8 cellular contexts compared by ENCODE assay signal in the genomic region with DNA sequence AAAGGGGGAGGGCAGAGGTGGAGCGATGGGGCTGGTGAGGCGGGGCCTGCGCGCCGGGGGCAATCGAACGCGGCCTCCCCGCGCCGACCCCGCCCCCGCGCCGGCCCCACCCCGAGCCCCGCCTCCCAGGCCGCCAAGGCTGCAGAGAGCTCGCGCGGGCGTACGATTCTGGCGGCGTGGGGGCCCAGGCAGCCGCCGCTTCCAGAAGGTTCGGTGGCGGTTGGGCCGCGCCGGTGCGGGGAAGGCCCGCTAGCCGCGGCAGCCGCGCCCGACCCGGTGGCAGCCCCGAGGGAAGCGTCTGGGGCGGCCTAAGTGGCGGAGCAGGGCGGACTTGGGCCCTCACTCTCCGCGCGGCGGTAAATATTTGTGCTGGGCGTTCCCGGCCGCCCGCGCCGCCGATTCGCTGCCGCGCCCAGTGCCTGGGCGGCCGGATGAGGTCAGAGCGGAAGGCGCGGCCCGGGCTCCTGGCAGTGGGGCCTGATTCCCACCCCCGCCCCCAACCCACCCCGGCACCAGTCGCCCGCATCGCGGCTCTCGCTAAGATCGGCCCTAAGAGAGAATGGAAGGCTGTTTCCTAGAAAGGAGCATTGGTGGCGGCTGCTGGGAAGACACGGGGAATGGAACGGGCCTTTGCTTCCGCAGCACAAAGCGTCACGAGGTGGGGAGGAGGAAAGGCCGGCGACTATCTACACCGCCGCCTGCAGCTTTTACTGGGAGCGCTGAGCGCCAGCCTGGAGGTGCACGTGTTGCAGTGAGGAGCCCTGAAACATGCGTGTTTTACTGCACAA. TPM values are rescaled to one million over a fixed set of nuclear protein-coding genes. Genes with fewer than 3 reads are reported as not detected.
DNase-seq lines count a peak whose midpoint lies in the region; ATAC-seq and TF ChIP-seq lines count a peak whose summit lies in the region.

A gene with protein sequence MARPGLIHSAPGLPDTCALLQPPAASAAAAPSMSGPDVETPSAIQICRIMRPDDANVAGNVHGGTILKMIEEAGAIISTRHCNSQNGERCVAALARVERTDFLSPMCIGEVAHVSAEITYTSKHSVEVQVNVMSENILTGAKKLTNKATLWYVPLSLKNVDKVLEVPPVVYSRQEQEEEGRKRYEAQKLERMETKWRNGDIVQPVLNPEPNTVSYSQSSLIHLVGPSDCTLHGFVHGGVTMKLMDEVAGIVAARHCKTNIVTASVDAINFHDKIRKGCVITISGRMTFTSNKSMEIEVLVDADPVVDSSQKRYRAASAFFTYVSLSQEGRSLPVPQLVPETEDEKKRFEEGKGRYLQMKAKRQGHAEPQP (minus strand): TSS at position 368 of the 788 bp plus-strand sequence. CDS start 368 bp downstream, outside the sequence.

- peak; percentile 22; the same call in 1 of the 2 replicates for TF ChIP-seq CTCF in PC-3 (conservative IDR thresholded peaks at IDR 0.05; ENCODE audit: low read depth, low read length)

- TSS peak; percentile 97 for BruUV-seq in PC-3 (replicated peaks; lab: Mats Ljungman, UMichigan)

- peaks cover 47% of the 10 kb centered on the region for H3K79me2 ChIP-seq in PC-3 (ENCODE audit: low read length)

- CTCF ChIA-PET in PC-3 (lab: Charles Lee): interaction anchor here (0.5 to 1.2 kb wide), 9 partner anchors 8 to 156 kb away, joined by 3 to 12 read pairs (median 9); no protein-coding TSS in a partner anchor

- intact Hi-C loops in PC-3 (cut with micrococcal nuclease): loop anchor here (2.0 kb wide), 1 partner anchor 31 kb away; no protein-coding TSS in a partner anchor

- peak within 1 kb of the TSS; percentile 91 for H3K4me2 ChIP-seq in PC-3 (ENCODE audit: low read length)

- no peaks in the 10 kb centered on the region for H3F3A ChIP-seq in PC-3 (ENCODE audit: low read length, unreplicated experiment)

- peak within 1 kb of the TSS; percentile 92 for H3K9ac ChIP-seq in PC-3 (ENCODE audit: low read length)

- peaks cover 30% of the 10 kb centered on the region for H3K4me1 Mint-ChIP-seq in activated T-cell treated with anti-CD3 and anti-CD28 coated beads, Interleukin-2, amount 50 U/mL, for 24 hours (ENCODE audit: low read depth)

- DNase-seq in DMS153 (lab: John Stamatoyannopoulos, UW): peak; percentile 73
- DNase-seq in HuH-7.5 (ENCODE audit: low spot score): peak; percentile 86
- peak; percentile 97 for DNase-seq in PC-3
- peak; percentile 94 for DNase-seq in activated T-cell treated with anti-CD3 and anti-CD28 coated beads, Interleukin-2, amount 50 U/mL, for 24 hours
- peak; percentile 91 for DNase-seq in myocyte (ENCODE audit: low read depth)
- peak; percentile 80 to 85 for DNase-seq in stimulated activated CD8-positive, alpha-beta memory T cell treated with anti-CD3 and anti-CD28 coated beads, Interleukin-7, amount 100 ng/mL, for 48 hours (ENCODE audit: extremely low read depth in 1 of 2, low read depth in 1 of 2)

- H3K27ac ChIP-seq in PC-3 (ENCODE audit: low read length): peak within 1 kb of the TSS; percentile 90

- no peaks in the 10 kb centered on the region for H3K9me3 ChIP-seq in PC-3 (ENCODE audit: low read length)

- peak within 1 kb of the TSS; percentile 78 for H3K4me3 ChIP-seq in PC-3 (ENCODE audit: low read length)

- peak within 1 kb of the TSS; percentile 95 for H3K27ac Mint-ChIP-seq in activated T-cell treated with anti-CD3 and anti-CD28 coated beads, Interleukin-2, amount 50 U/mL, for 24 hours

- H3K27me3 ChIP-seq in PC-3 (ENCODE audit: low read length): no peaks in the 10 kb centered on the region

- H3K4me3 Mint-ChIP-seq in activated T-cell treated with anti-CD3 and anti-CD28 coated beads, Interleukin-2, amount 50 U/mL, for 24 hours: peak within 1 kb of the TSS; percentile 86

- peaks cover 16% of the 10 kb centered on the region for H4K20me1 ChIP-seq in PC-3 (ENCODE audit: low read length)

- H3K27me3 Mint-ChIP-seq in activated T-cell treated with anti-CD3 and anti-CD28 coated beads, Interleukin-2, amount 50 U/mL, for 24 hours: no peaks in the 10 kb centered on the region

- H3K4me1 ChIP-seq in PC-3 (ENCODE audit: insufficient read depth, low read length): peaks cover 17% of the 10 kb centered on the region

- no peaks in the 10 kb centered on the region for H3K9me3 Mint-ChIP-seq in activated T-cell treated with anti-CD3 and anti-CD28 coated beads, Interleukin-2, amount 50 U/mL, for 24 hours

- H3K36me3 Mint-ChIP-seq in activated T-cell treated with anti-CD3 and anti-CD28 coated beads, Interleukin-2, amount 50 U/mL, for 24 hours (ENCODE audit: low read depth): peaks cover 15% of the 10 kb centered on the region

- H3K9me2 ChIP-seq in PC-3 (replicated peaks; ENCODE audit: low read length): no peaks in the 10 kb centered on the region

- H3K36me3 ChIP-seq in PC-3 (ENCODE audit: low read depth, low read length): no peaks in the 10 kb centered on the region

- ATAC-seq in GM21526 (IDR thresholded peaks at IDR 0.05; ENCODE audit: low FRiP score, unreplicated experiment) (peak; percentile 79), PC-3 (peak; percentile 87), esophagus mucosa (peak; percentile 95)

- H2AFZ ChIP-seq in PC-3 (ENCODE audit: low read length): peak within 1 kb of the TSS; percentile 77

- POLR2A ChIA-PET in PC-3 (lab: Charles Lee; ENCODE audit: unreplicated experiment): interaction anchor here (0.5 to 0.7 kb wide), 7 partner anchors 9 to 191 kb away, joined by 3 to 16 read pairs (median 6); no protein-coding TSS in a partner anchor

RNA-seq across cellular contexts. Expression of the gene that starts here (rescaled TPM):
- 164 and 165 TPM in 2 replicates for total RNA-seq in PC-3 (2014; rRNA removed)
- 37.2 TPM for total RNA-seq in esophagus mucosa
- total RNA-seq in myocyte: 18.7 and 35.2 TPM in 2 replicates
- 53.9 TPM for polyA plus RNA-seq in myocyte (2012)

Comparison
In these comparisons a context has a peak if more than half of its experiments do, and no peak if none do; other contexts are left out.
1. Peak in every context shown above with its lines: DNase-seq, ATAC-seq, H3K4me3 ChIP-seq and H3K27ac ChIP-seq.